Comparison of ENCODE assay signal across 2 cellular contexts in genomic region chr5:179262126-179262920, GRCh38.
TF ChIP-seq lines count a peak whose summit lies in the region.

No MANE protein-coding gene starts in this region.

TF ChIP-seq in SK-N-SH, 30 proteins besides CTCF, POLR2A, EP300 and RAD21 (continued from another document):
- no peak for TF ChIP-seq REST (IDR thresholded peaks at IDR 0.05; ENCODE audit: low read depth, low read length)

TF ChIP-seq in SK-N-SH treated with all-trans-retinoic acid at 6 μM for 48 hours, 23 proteins besides CTCF, POLR2A, EP300 and RAD21 (continued from another document):
- TF ChIP-seq, protein P1, sequence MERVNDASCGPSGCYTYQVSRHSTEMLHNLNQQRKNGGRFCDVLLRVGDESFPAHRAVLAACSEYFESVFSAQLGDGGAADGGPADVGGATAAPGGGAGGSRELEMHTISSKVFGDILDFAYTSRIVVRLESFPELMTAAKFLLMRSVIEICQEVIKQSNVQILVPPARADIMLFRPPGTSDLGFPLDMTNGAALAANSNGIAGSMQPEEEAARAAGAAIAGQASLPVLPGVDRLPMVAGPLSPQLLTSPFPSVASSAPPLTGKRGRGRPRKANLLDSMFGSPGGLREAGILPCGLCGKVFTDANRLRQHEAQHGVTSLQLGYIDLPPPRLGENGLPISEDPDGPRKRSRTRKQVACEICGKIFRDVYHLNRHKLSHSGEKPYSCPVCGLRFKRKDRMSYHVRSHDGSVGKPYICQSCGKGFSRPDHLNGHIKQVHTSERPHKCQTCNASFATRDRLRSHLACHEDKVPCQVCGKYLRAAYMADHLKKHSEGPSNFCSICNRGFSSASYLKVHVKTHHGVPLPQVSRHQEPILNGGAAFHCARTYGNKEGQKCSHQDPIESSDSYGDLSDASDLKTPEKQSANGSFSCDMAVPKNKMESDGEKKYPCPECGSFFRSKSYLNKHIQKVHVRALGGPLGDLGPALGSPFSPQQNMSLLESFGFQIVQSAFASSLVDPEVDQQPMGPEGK (CRISPR knock-in tag; IDR thresholded peaks at IDR 0.05; ENCODE audit: borderline replicate concordance): no peak
- TF ChIP-seq ZNF70 (CRISPR knock-in tag; IDR thresholded peaks at IDR 0.05) (no peak), CREB5 (CRISPR knock-in tag; IDR thresholded peaks at IDR 0.05; ENCODE audit: low read depth) (no peak)
TF ChIP-seq in SK-N-SH treated with all-trans-retinoic acid at 6 μM for 48 hours: peak in this region for 0.
